ENCODE assay signal across 8 cellular contexts in genomic region chr1:156119503-156120209, GRCh38. TPM values are rescaled to one million over a fixed set of nuclear protein-coding genes. Genes with fewer than 3 reads are reported as not detected.
DNase-seq lines count a peak whose midpoint lies in the region; ATAC-seq, FAIRE-seq and TF ChIP-seq lines count a peak whose summit lies in the region.

No MANE protein-coding gene starts in this region.

- dilution Hi-C loops in keratinocyte (cut with MboI; ENCODE audit: extremely low pct_ligation_motif_present, low sequenced_read_pairs) = no loop called here

- H3K36me3 ChIP-seq in BE2C (peaks cover 14% of the 10 kb centered on the region; the same call in 1 of the 2 replicates), MG63 (peaks cover 78% of the 10 kb centered on the region), keratinocyte (ENCODE audit: control insufficient read depth in 2 of 2, extremely low read depth in 1 of 2, insufficient read depth in 2 of 2, low read length in 2 of 2) (peaks cover 2 to 17% of the 10 kb centered on the region in 2 experiments), tibial nerve (no peaks in the 10 kb centered on the region)

- H3K4me3 ChIP-seq in BE2C (ENCODE audit: low read depth, low read length) (no peak overlapping the region), MG63 (peak overlapping the region; percentile 96), keratinocyte (ENCODE audit: control insufficient read depth in 2 of 3, extremely low read depth in 1 of 3, insufficient read depth in 2 of 3, low read depth in 1 of 3, low read length in 3 of 3) (peak overlapping the region; percentile 19 to 68 (median 59)), tibial nerve (peak overlapping the region in 3 of 4 donors; percentile 85 to 90 (median 89))

- no peak for ATAC-seq in HG03354 (IDR thresholded peaks at IDR 0.05; ENCODE audit: poor library complexity, severe bottlenecking, unreplicated experiment)

- H3K27ac ChIP-seq in keratinocyte (ENCODE audit: control insufficient read depth, insufficient read depth, low read length) (peak overlapping the region; percentile 70), tibial nerve (peak overlapping the region; percentile 49 to 98 (median 96))

- no peak for TF ChIP-seq POLR2A in tibial nerve (IDR thresholded peaks at IDR 0.05)

- WGBS in tibial nerve, 2 donors = 28 to 34% methylated on average over 3 of the region's 3 CpGs

- H2AFZ ChIP-seq in keratinocyte (ENCODE audit: control insufficient read depth, low read length) = no peak overlapping the region

- DNase-seq in BE2C = peak; percentile 69
- peak; percentile 88 for DNase-seq in MG63
- peak; percentile 46 for DNase-seq in amniotic epithelial cell (ENCODE audit: low read depth)
- DNase-seq in keratinocyte (ENCODE audit: low read depth, low spot score) = no peak
- no peak for DNase-seq in tibial nerve (ENCODE audit: low spot score in 2 of 2)
- DNase-seq in NCI-H146 treated with DMSO at 0.1 percent for 48 hours (lab: John Stamatoyannopoulos, UW; ENCODE audit: unreplicated experiment) = no peak
- DNase-seq in germinal center (ENCODE audit: low spot score) = no peak

- FAIRE-seq in keratinocyte (lab: Jason Lieb, UNC) = no peak

- H3K27me3 ChIP-seq in BE2C (no peaks in the 10 kb centered on the region), MG63 (no peaks in the 10 kb centered on the region), keratinocyte (ENCODE audit: control insufficient read depth, extremely low read depth, insufficient read depth, low read length) (no peaks in the 10 kb centered on the region), tibial nerve (no peaks in the 10 kb centered on the region)

- peaks cover 30% of the 10 kb centered on the region for H4K20me1 ChIP-seq in keratinocyte (ENCODE audit: control insufficient read depth, extremely low read depth, insufficient read depth, low read length)

- H3K4me1 ChIP-seq in BE2C (peaks cover 39% of the 10 kb centered on the region), keratinocyte (ENCODE audit: control insufficient read depth, extremely low read depth, insufficient read depth, low read length) (peaks cover 65% of the 10 kb centered on the region), tibial nerve (peaks cover 4 to 83% (median 63%) of the 10 kb centered on the region in 4 donors)

- peak overlapping the region; percentile 100 for H3K9ac ChIP-seq in keratinocyte (ENCODE audit: control insufficient read depth, extremely low read depth, insufficient read depth, low read length)

- H3K9me3 ChIP-seq in BE2C = no peaks in the 10 kb centered on the region
- H3K9me3 ChIP-seq in MG63 = peaks cover 2% of the 10 kb centered on the region; the same call in 1 of the 2 replicates
- H3K9me3 ChIP-seq in keratinocyte (ENCODE audit: control insufficient read depth, low read depth, low read length) = no peaks in the 10 kb centered on the region
- no peaks in the 10 kb centered on the region for H3K9me3 ChIP-seq in tibial nerve

- peaks cover 3% of the 10 kb centered on the region for H3K9me1 ChIP-seq in keratinocyte (ENCODE audit: control insufficient read depth, extremely low read depth, insufficient read depth, low read length)

- H3K4me2 ChIP-seq in keratinocyte (ENCODE audit: control insufficient read depth, extremely low read depth, insufficient read depth, low read depth, low read length) = peak overlapping the region; percentile 97

- H3K79me2 ChIP-seq in keratinocyte (ENCODE audit: control insufficient read depth, insufficient read depth, low read length) = peaks cover 93% of the 10 kb centered on the region

- TF ChIP-seq EP300 in tibial nerve (IDR thresholded peaks at IDR 0.05) = no peak

- TF ChIP-seq CTCF in BE2C (IDR thresholded peaks at IDR 0.05; ENCODE audit: low read depth, low read length) = no peak
- no peak for TF ChIP-seq CTCF in keratinocyte (optimal IDR thresholded peaks at IDR 0.05 in 1 of 3, IDR thresholded peaks at IDR 0.05 in 1 of 3, conservative IDR thresholded peaks at IDR 0.05 in 1 of 3; ENCODE audit: extremely low read depth in 1 of 3, insufficient read depth in 2 of 3, low read length in 3 of 3)
- TF ChIP-seq CTCF in tibial nerve (IDR thresholded peaks at IDR 0.05) = peak in 2 of 5 experiments; percentile 14 to 17

RNA-seq across cellular contexts. Expression of gene LMNA, which starts 5.1 kb away (rescaled TPM):
- polyA plus RNA-seq in BE2C (2012; ENCODE audit: insufficient read depth, insufficient read length, low read depth) = 312 TPM
- 1,337 and 1,568 TPM in 2 replicates for total RNA-seq in MG63 (2014; rRNA removed; shearing (Covaris generic); ENCODE audit: low replicate concordance)
- 368 to 551 TPM (median 444 TPM) in 3 replicates for polyA plus RNA-seq in keratinocyte
- polyA plus RNA-seq in keratinocyte (2011; ENCODE audit: low read depth) = 222 TPM
- polyA plus RNA-seq in keratinocyte (2011; cell fraction: cytosol; rRNA removed) = 159 and 403 TPM in 2 replicates
- 626 and 729 TPM in 2 replicates for polyA plus RNA-seq in keratinocyte (2011; cell fraction: nucleus; rRNA removed)
- polyA plus RNA-seq in keratinocyte (2012; ENCODE audit: low replicate concordance) = 224 and 699 TPM in 2 replicates
- 328 to 615 TPM (median 504 TPM) in 3 replicates for polyA minus RNA-seq in keratinocyte
- polyA minus RNA-seq in keratinocyte (2011; cell fraction: cytosol; rRNA and poly(A)+ RNA removed) = 757 TPM
- 433 and 457 TPM in 2 replicates for polyA minus RNA-seq in keratinocyte (2011; cell fraction: nucleus; rRNA and poly(A)+ RNA removed)
- 100 to 1,000 TPM; 371 to 501 (median 419) TPM for total RNA-seq in tibial nerve

RNA-seq across cellular contexts. Expression of gene SEMA4A, which starts 33.7 kb away (rescaled TPM):
- 1.6 TPM for polyA plus RNA-seq in BE2C (2012; ENCODE audit: insufficient read depth, insufficient read length, low read depth)
- 0.49 TPM in 1 of 2 replicates, not detected in the other for total RNA-seq in MG63 (2014; rRNA removed; shearing (Covaris generic); ENCODE audit: low replicate concordance)
- 5.7 to 11.0 TPM (median 7.9 TPM) in 3 replicates for polyA plus RNA-seq in keratinocyte
- polyA plus RNA-seq in keratinocyte (2011; ENCODE audit: low read depth) = 2.6 TPM
- 6.8 and 8.9 TPM in 2 replicates for polyA plus RNA-seq in keratinocyte (2011; cell fraction: cytosol; rRNA removed)
- polyA plus RNA-seq in keratinocyte (2011; cell fraction: nucleus; rRNA removed) = 8.0 and 11.0 TPM in 2 replicates
- 9.5 and 9.9 TPM in 2 replicates for polyA plus RNA-seq in keratinocyte (2012; ENCODE audit: low replicate concordance)
- polyA minus RNA-seq in keratinocyte = 12.9 to 22.9 TPM (median 13.7 TPM) in 3 replicates
- polyA minus RNA-seq in keratinocyte (2011; cell fraction: cytosol; rRNA and poly(A)+ RNA removed) = 6.1 TPM
- 5.4 and 10.0 TPM in 2 replicates for polyA minus RNA-seq in keratinocyte (2011; cell fraction: nucleus; rRNA and poly(A)+ RNA removed)
- 1 to 10 TPM; 1.8 to 4.6 (median 3.5) TPM for total RNA-seq in tibial nerve

RNA-seq across cellular contexts. Expression of gene MEX3A, which starts 37.4 kb away (rescaled TPM):
- polyA plus RNA-seq in BE2C (2012; ENCODE audit: insufficient read depth, insufficient read length, low read depth) = 66.0 TPM
- total RNA-seq in MG63 (2014; rRNA removed; shearing (Covaris generic); ENCODE audit: low replicate concordance) = 2.3 and 2.7 TPM in 2 replicates
- polyA plus RNA-seq in keratinocyte = 1.1 to 2.0 TPM (median 1.5 TPM) in 3 replicates
- 0.75 TPM for polyA plus RNA-seq in keratinocyte (2011; ENCODE audit: low read depth)
- 0.83 and 1.5 TPM in 2 replicates for polyA plus RNA-seq in keratinocyte (2011; cell fraction: cytosol; rRNA removed)
- polyA plus RNA-seq in keratinocyte (2011; cell fraction: nucleus; rRNA removed) = 2.9 and 4.1 TPM in 2 replicates
- 1.1 and 2.1 TPM in 2 replicates for polyA plus RNA-seq in keratinocyte (2012; ENCODE audit: low replicate concordance)
- 1.1 to 4.3 TPM (median 1.7 TPM) in 3 replicates for polyA minus RNA-seq in keratinocyte
- polyA minus RNA-seq in keratinocyte (2011; cell fraction: cytosol; rRNA and poly(A)+ RNA removed) = 0.96 TPM
- 2.6 and 3.1 TPM in 2 replicates for polyA minus RNA-seq in keratinocyte (2011; cell fraction: nucleus; rRNA and poly(A)+ RNA removed)
- total RNA-seq in tibial nerve = 1 to 10 TPM in 1 of 4 donors, under 1 TPM in 3; under 0.01 to 1.2 (median 0.43) TPM

RNA-seq across cellular contexts. Expression of gene RAB25, which starts 58.7 kb away (rescaled TPM):
- 0.62 TPM for polyA plus RNA-seq in BE2C (2012; ENCODE audit: insufficient read depth, insufficient read length, low read depth)
- not detected in 2 replicates for total RNA-seq in MG63 (2014; rRNA removed; shearing (Covaris generic); ENCODE audit: low replicate concordance)
- polyA plus RNA-seq in keratinocyte = 93.4 to 159 TPM (median 106 TPM) in 3 replicates
- 155 TPM for polyA plus RNA-seq in keratinocyte (2011; ENCODE audit: low read depth)
- 168 and 189 TPM in 2 replicates for polyA plus RNA-seq in keratinocyte (2011; cell fraction: cytosol; rRNA removed)
- polyA plus RNA-seq in keratinocyte (2011; cell fraction: nucleus; rRNA removed) = 94.5 and 106 TPM in 2 replicates
- 85.5 and 278 TPM in 2 replicates for polyA plus RNA-seq in keratinocyte (2012; ENCODE audit: low replicate concordance)
- 118 to 203 TPM (median 128 TPM) in 3 replicates for polyA minus RNA-seq in keratinocyte
- polyA minus RNA-seq in keratinocyte (2011; cell fraction: cytosol; rRNA and poly(A)+ RNA removed) = 96.3 TPM
- polyA minus RNA-seq in keratinocyte (2011; cell fraction: nucleus; rRNA and poly(A)+ RNA removed) = 26.8 and 30.1 TPM in 2 replicates
- total RNA-seq in tibial nerve = not detected

Comparison
In these comparisons a context has a peak if more than half of its experiments do, and no peak if none do; other contexts are left out.
1. DNase-seq: peak in BE2C (single experiment), MG63 (single experiment) and amniotic epithelial cell (single experiment); none in keratinocyte (single experiment), tibial nerve (0 of 2), NCI-H146 treated with DMSO at 0.1 percent for 48 hours (single experiment) and germinal center (single experiment).